15 cellular contexts compared by ENCODE assay signal in genomic region chr6:71335544-71335943, GRCh38. TPM values are rescaled to one million over a fixed set of nuclear protein-coding genes. Genes with fewer than 3 reads are reported as not detected.
DNase-seq lines count a peak whose midpoint lies in the region; ATAC-seq and TF ChIP-seq lines count a peak whose summit lies in the region.
"Had no signal": no experiment of that assay in that cellular context is flagged by ENCODE, and none has a peak within 500 bp of the region (broad histone marks: within the 10 kb centered on the region; RNA-seq: fewer than 3 reads in every experiment).

No MANE protein-coding gene starts in this region.

- no peaks in the 10 kb centered on the region for H4K20me1 ChIP-seq in H9 (ENCODE audit: control insufficient read depth, insufficient read depth, insufficient read length)

- no peak overlapping the region for H3K9ac ChIP-seq in H9 (ENCODE audit: extremely low read depth, insufficient read length, low read length)

- no peak overlapping the region for H2BK120ac ChIP-seq in H9 (ENCODE audit: low read depth, low read length, poor library complexity, severe bottlenecking)

- H3K79me2 ChIP-seq in H9 (ENCODE audit: insufficient read depth, low read length), result no peaks in the 10 kb centered on the region

- no peak overlapping the region for H2AFZ ChIP-seq in H9 (ENCODE audit: low read length)

- H2BK20ac ChIP-seq in H9 (ENCODE audit: low read depth, low read length, poor library complexity, severe bottlenecking), result no peak overlapping the region

- H3K27ac Mint-ChIP-seq in H9 (peak overlapping the region; percentile 0 to 89 (median 56); a peak in 4 of 7 replicates), WTC11 (peak overlapping the region; percentile 35), nephron progenitor cell (peak overlapping the region; percentile 66), mesothelial cell of epicardium (no peak overlapping the region)
- H3K27ac Mint-ChIP-seq: CD8-positive, alpha-beta T cell had no signal

- H3K27me3 ChIP-seq in H9 (ENCODE audit: insufficient read depth, low read length), result no peaks in the 10 kb centered on the region

- H3K4me2 ChIP-seq in H9 (ENCODE audit: insufficient read depth, insufficient read length, low read length), result no peak overlapping the region

- H4K8ac ChIP-seq in H9 (replicated peaks; ENCODE audit: insufficient read length, low read depth, low read length), result no peak overlapping the region

- no peak overlapping the region for H3T11ph ChIP-seq in H9 (ENCODE audit: low read length)

- no peak overlapping the region for H3K27ac ChIP-seq in H9 (ENCODE audit: insufficient read length, low read depth, low read length)

- no peaks in the 10 kb centered on the region for H3K9me3 ChIP-seq in H9 (ENCODE audit: control insufficient read depth, low read depth, low read length)
- H3K9me3 ChIP-seq: Caco-2, HAP-1 had no signal

- H3K27me3 Mint-ChIP-seq in H9 (ENCODE audit: low read depth), result no peaks in the 10 kb centered on the region
- H3K27me3 Mint-ChIP-seq in WTC11 (ENCODE audit: low read depth), result no peaks in the 10 kb centered on the region
- peaks cover 5% of the 10 kb centered on the region for H3K27me3 Mint-ChIP-seq in nephron progenitor cell (ENCODE audit: low read depth, poor library complexity)
- H3K27me3 Mint-ChIP-seq in mesothelial cell of epicardium (ENCODE audit: low read depth), result peaks cover 8% of the 10 kb centered on the region

- no peak overlapping the region for H3K4me3 Mint-ChIP-seq in H9
- no peak overlapping the region for H3K4me3 Mint-ChIP-seq in WTC11
- no peak overlapping the region for H3K4me3 Mint-ChIP-seq in nephron progenitor cell
- H3K4me3 Mint-ChIP-seq in mesothelial cell of epicardium, result no peak overlapping the region
- H3K4me3 Mint-ChIP-seq: CD14-positive monocyte; CD8-positive, alpha-beta T cell had no signal

- no peak overlapping the region for H4K91ac ChIP-seq in H9 (ENCODE audit: insufficient read length, low read depth, low read length)

- H3K23me2 ChIP-seq in H9 (ENCODE audit: insufficient read length, low read depth, low read length, poor library complexity, severe bottlenecking), result no peaks in the 10 kb centered on the region

- H2BK12ac ChIP-seq in H9 (ENCODE audit: insufficient read length, low read depth, low read length), result no peak overlapping the region

- DNase-seq in H9 (no peak), WTC11 (ENCODE audit: low spot score) (no peak), iPS DF 19.7 (ENCODE audit: low read depth, low spot score) (peak; percentile 12), nephron progenitor cell (no peak), SHP77 treated with DMSO at 0.1 percent for 48 hours (lab: John Stamatoyannopoulos, UW) (no peak), mesothelial cell of epicardium (ENCODE audit: low spot score in 2 of 2, unreplicated experiment in 2 of 2) (no peak), posterior cingulate gyrus (no peak)
- DNase-seq: Caco-2; CD8-positive, alpha-beta T cell; GF-D8 had no signal

- TF ChIP-seq CTCF in H9 (conservative IDR thresholded peaks at IDR 0.05) (no peak), WTC11 (IDR thresholded peaks at IDR 0.05) (no peak), nephron progenitor cell (IDR thresholded peaks at IDR 0.05) (no peak), mesothelial cell of epicardium (IDR thresholded peaks at IDR 0.05; ENCODE audit: unreplicated experiment) (no peak)

- no peaks in the 10 kb centered on the region for H3K79me1 ChIP-seq in H9 (ENCODE audit: insufficient read depth, low read depth, low read length, poor library complexity, severe bottlenecking)

- H3K4me1 ChIP-seq in H9 (ENCODE audit: insufficient read depth, low read length), result peaks cover 5% of the 10 kb centered on the region; the same call in 1 of the 2 replicates
- H3K4me1 ChIP-seq: Caco-2 had no signal

- peak; percentile 97 for ATAC-seq in WTC11
- ATAC-seq in HG03139 (IDR thresholded peaks at IDR 0.05; ENCODE audit: unreplicated experiment), result no peak
- ATAC-seq: A549; CD8-positive, alpha-beta T cell; HepG2 had no signal

- H3K14ac ChIP-seq in H9 (ENCODE audit: insufficient read depth, low read length), result no peak overlapping the region

- peak overlapping the region; percentile 35 for H2AK5ac ChIP-seq in H9 (ENCODE audit: insufficient read length, low read length)

- POLR2A ChIA-PET in WTC11 (lab: Charles Lee), result no interaction called here

- CTCF ChIA-PET in WTC11 (lab: Charles Lee), result no interaction called here

- intact Hi-C loops in posterior cingulate gyrus (cut with DNase I), result no loop called here

- H3K36me3 Mint-ChIP-seq in H9 (ENCODE audit: insufficient read depth in 1 of 3, low read depth in 3 of 3), result peaks cover 0 to 15% (median 8%) of the 10 kb centered on the region in 3 experiments; a peak in 5 of 7 replicates
- no peaks in the 10 kb centered on the region for H3K36me3 Mint-ChIP-seq in WTC11
- no peaks in the 10 kb centered on the region for H3K36me3 Mint-ChIP-seq in nephron progenitor cell (ENCODE audit: low read depth)
- H3K36me3 Mint-ChIP-seq in mesothelial cell of epicardium, result peaks cover 9% of the 10 kb centered on the region
- H3K36me3 Mint-ChIP-seq: CD14-positive monocyte; CD8-positive, alpha-beta T cell had no signal

- H3K56ac ChIP-seq in H9 (ENCODE audit: insufficient read length, low read depth, low read length), result no peak overlapping the region

- H2BK5ac ChIP-seq in H9 (ENCODE audit: insufficient read length, low read length), result no peak overlapping the region

- no peak overlapping the region for H3K23ac ChIP-seq in H9 (ENCODE audit: insufficient read length, low read depth, low read length)

- peaks cover 13 to 15% of the 10 kb centered on the region in 2 experiments for H3K9me3 Mint-ChIP-seq in H9
- H3K9me3 Mint-ChIP-seq in WTC11, result peaks cover 11% of the 10 kb centered on the region
- peaks cover 16% of the 10 kb centered on the region for H3K9me3 Mint-ChIP-seq in nephron progenitor cell
- peaks cover 16% of the 10 kb centered on the region for H3K9me3 Mint-ChIP-seq in mesothelial cell of epicardium
- H3K9me3 Mint-ChIP-seq: CD14-positive monocyte; CD8-positive, alpha-beta T cell had no signal

- no peak overlapping the region for H2BK15ac ChIP-seq in H9 (ENCODE audit: low read depth, low read length)

- H4K5ac ChIP-seq in H9 (ENCODE audit: insufficient read length, low read depth, low read length), result no peak overlapping the region

- no peak overlapping the region for H3K4ac ChIP-seq in H9 (ENCODE audit: low read depth, low read length)

- H3K4me1 Mint-ChIP-seq in H9 (peaks cover 30 to 31% of the 10 kb centered on the region in 2 experiments), WTC11 (peaks cover 25% of the 10 kb centered on the region), nephron progenitor cell (no peaks in the 10 kb centered on the region), mesothelial cell of epicardium (no peaks in the 10 kb centered on the region)

- H3K18ac ChIP-seq in H9 (ENCODE audit: insufficient read length, low read depth, low read length), result no peak overlapping the region

TF ChIP-seq in WTC11, 78 proteins besides CTCF, POLR2A, EP300 and RAD21 (continues in another document):
- TF ChIP-seq ATF3 (CRISPR knock-in tag; conservative IDR thresholded peaks at IDR 0.05) (no peak), CBFB (CRISPR knock-in tag; IDR thresholded peaks at IDR 0.05; ENCODE audit: low read depth) (no peak), ESRRA (CRISPR knock-in tag; IDR thresholded peaks at IDR 0.05; ENCODE audit: borderline replicate concordance) (no peak), ZNF263 (CRISPR knock-in tag; IDR thresholded peaks at IDR 0.05; ENCODE audit: low read depth) (no peak), ZMAT4 (CRISPR knock-in tag; IDR thresholded peaks at IDR 0.05) (no peak), ZSCAN18 (CRISPR knock-in tag; IDR thresholded peaks at IDR 0.05) (no peak), NR1H2 (CRISPR knock-in tag; IDR thresholded peaks at IDR 0.05) (no peak), JUN (CRISPR knock-in tag; IDR thresholded peaks at IDR 0.05) (no peak), ZNF425 (CRISPR knock-in tag; conservative IDR thresholded peaks at IDR 0.05) (no peak), PRRX2 (CRISPR knock-in tag; IDR thresholded peaks at IDR 0.05) (no peak), CREM (CRISPR knock-in tag; IDR thresholded peaks at IDR 0.05) (no peak)

RNA-seq across cellular contexts. Expression of gene OGFRL1, which starts 46.9 kb away (rescaled TPM):
- 2.8 and 2.9 TPM in 2 replicates for total RNA-seq in H9 (2021)
- 3.8 to 5.4 TPM (median 4.0 TPM) in 3 replicates for total RNA-seq in WTC11 (2021)
- 3.8 to 4.4 TPM (median 3.8 TPM) in 3 replicates for total RNA-seq in mesothelial cell of epicardium
